19 cellular contexts compared by ENCODE assay signal in genomic region chr17:28113269-28113668, GRCh38.
DNase-seq lines count a peak whose midpoint lies in the region; ATAC-seq and TF ChIP-seq lines count a peak whose summit lies in the region.
"Had no signal": no experiment of that assay in that cellular context is flagged by ENCODE, and none has a peak within 500 bp of the region (broad histone marks: within the 10 kb centered on the region; RNA-seq: fewer than 3 reads in every experiment).

No MANE protein-coding gene starts in this region.

- H3K9ac ChIP-seq in SK-N-MC (ENCODE audit: insufficient read length) (peak overlapping the region; percentile 86), Karpas-422 (ENCODE audit: low read length) (no peak overlapping the region)

- H3K27ac ChIP-seq in heart left ventricle (peak overlapping the region in 8 of 12 donors; percentile 4 to 56 (median 44)), right cardiac atrium (ENCODE audit: low read length) (no peak overlapping the region), SK-N-MC (peak overlapping the region; percentile 98), spleen (peak overlapping the region; percentile 3 to 83 (median 76)), Karpas-422 (ENCODE audit: low read length) (no peak overlapping the region)
- H3K27ac ChIP-seq: RWPE1 had no signal

- DNase-seq in heart left ventricle = no peak
- no peak for DNase-seq in right cardiac atrium
- DNase-seq in SK-N-MC (ENCODE audit: low read depth, low spot score) = no peak
- peak; percentile 21 for DNase-seq in fibroblast of the aortic adventitia (ENCODE audit: low read depth)
- no peak for DNase-seq in spleen
- no peak for DNase-seq in Karpas-422
- no peak for DNase-seq in T-helper 9 cell
- DNase-seq: 8988T, DMS79 treated with DMSO at 0.1 percent for 48 hours, HCEC 1CT, KBM-7, NCI-H1417, NCI-H187, NCI-H2107, NCI-H510A treated with DMSO at 0.1 percent for 48 hours, NCI-H82, SIG-M5 had no signal

- H3K9me3 ChIP-seq in heart left ventricle (peaks cover 0 to 14% (median 0%) of the 10 kb centered on the region in 12 donors), right cardiac atrium (ENCODE audit: control insufficient read depth, low read length) (no peaks in the 10 kb centered on the region), SK-N-MC (ENCODE audit: low read depth, low read length) (no peaks in the 10 kb centered on the region), spleen (no peaks in the 10 kb centered on the region), Karpas-422 (ENCODE audit: low read length) (no peaks in the 10 kb centered on the region)

- no peak overlapping the region for H2AFZ ChIP-seq in Karpas-422 (ENCODE audit: low read length)

- H3K36me3 ChIP-seq in heart left ventricle (no peaks in the 10 kb centered on the region), SK-N-MC (ENCODE audit: insufficient read depth, low read length) (peaks cover 8% of the 10 kb centered on the region; the same call in 1 of the 2 replicates), spleen (no peaks in the 10 kb centered on the region), Karpas-422 (ENCODE audit: insufficient read depth, low read length) (no peaks in the 10 kb centered on the region)

- H3K4me2 ChIP-seq in Karpas-422 (ENCODE audit: low read depth, low read length, poor library complexity, severe bottlenecking) = no peak overlapping the region

- TF ChIP-seq POLR2A in heart left ventricle (IDR thresholded peaks at IDR 0.05) = no peak
- TF ChIP-seq POLR2A in spleen (IDR thresholded peaks at IDR 0.05) = no peak

- H3K9me2 ChIP-seq in Karpas-422 (replicated peaks; ENCODE audit: insufficient read depth, low read length) = no peaks in the 10 kb centered on the region

- H3K79me2 ChIP-seq in Karpas-422 (ENCODE audit: low read length) = peaks cover 83% of the 10 kb centered on the region

- H4K20me1 ChIP-seq in Karpas-422 (ENCODE audit: insufficient read depth, low read depth, low read length) = no peaks in the 10 kb centered on the region

- ATAC-seq in heart left ventricle = no peak
- ATAC-seq in right cardiac atrium = no peak
- no peak for ATAC-seq in GM19467 (IDR thresholded peaks at IDR 0.05; ENCODE audit: unreplicated experiment)

- no peak overlapping the region for H3K4me3 ChIP-seq in heart left ventricle
- H3K4me3 ChIP-seq in right cardiac atrium (ENCODE audit: low read length) = no peak overlapping the region
- peak overlapping the region; percentile 67 for H3K4me3 ChIP-seq in SK-N-MC
- H3K4me3 ChIP-seq in fibroblast of the aortic adventitia (ENCODE audit: low read depth, low read length) = no peak overlapping the region
- no peak overlapping the region for H3K4me3 ChIP-seq in spleen
- no peak overlapping the region for H3K4me3 ChIP-seq in Karpas-422 (ENCODE audit: low read length)

- no peaks in the 10 kb centered on the region for H3K27me3 ChIP-seq in heart left ventricle
- no peaks in the 10 kb centered on the region for H3K27me3 ChIP-seq in right cardiac atrium (ENCODE audit: control insufficient read depth, insufficient read depth)
- no peaks in the 10 kb centered on the region for H3K27me3 ChIP-seq in spleen (replicated peaks in 1 of 7)
- no peaks in the 10 kb centered on the region for H3K27me3 ChIP-seq in Karpas-422 (ENCODE audit: low read length)

- intact Hi-C loops in heart left ventricle (cut with DNase I) = loop anchor here in 2 of 10 donors (2.0 to 10.0 kb wide), 2 partner anchors 30 to 68 kb away; partner anchors contain the start of gene NLK (in 1 of the 2)
- intact Hi-C loops in right cardiac atrium (cut with DNase I) = no loop called here
- intact Hi-C loops in spleen (cut with DNase I; ENCODE audit: low total_unique reads) = no loop called here

- TF ChIP-seq CTCF in heart left ventricle (IDR thresholded peaks at IDR 0.05) (no peak), fibroblast of the aortic adventitia (IDR thresholded peaks at IDR 0.05; ENCODE audit: insufficient read depth, low read length) (no peak), spleen (IDR thresholded peaks at IDR 0.05 in 8 of 11, conservative IDR thresholded peaks at IDR 0.05 in 3 of 11) (no peak)

- H3K4me1 ChIP-seq in heart left ventricle (peaks cover 0 to 47% (median 20%) of the 10 kb centered on the region in 12 donors), right cardiac atrium (ENCODE audit: control insufficient read depth, insufficient read depth, low read length) (peaks cover 7% of the 10 kb centered on the region), spleen (peaks cover 8 to 45% (median 33%) of the 10 kb centered on the region in 6 donors), Karpas-422 (ENCODE audit: low read length) (peaks cover 27% of the 10 kb centered on the region)

Comparison
In these comparisons a context has a peak if more than half of its experiments do, and no peak if none do; other contexts are left out.
1. H3K27ac ChIP-seq: peak in heart left ventricle (8 of 12), SK-N-MC (single experiment) and spleen (8 of 8); none in right cardiac atrium (single experiment) and Karpas-422 (single experiment).